Comparison of ENCODE assay signal across 14 cellular contexts in genomic region chr7:155965010-155965409, GRCh38.
A peak's percentile ranks its signal among the peaks of the same experiment; 100 is the strongest.
DNase-seq lines count a peak whose midpoint lies in the region; ATAC-seq, FAIRE-seq and TF ChIP-seq lines count a peak whose summit lies in the region.
"Had no signal": no experiment of that assay in that cellular context is flagged by ENCODE, and none has a peak within 500 bp of the region (broad histone marks: within the 10 kb centered on the region; RNA-seq: fewer than 3 reads in every experiment).

No MANE protein-coding gene starts in this region.

- TF ChIP-seq CTCF in choroid plexus epithelial cell (conservative IDR thresholded peaks at IDR 0.05; ENCODE audit: low read depth, low read length) (no peak), GM10248 (IDR thresholded peaks at IDR 0.05; ENCODE audit: control extremely low read depth, extremely low read depth, low read depth, missing control alignments) (no peak)

- FAIRE-seq in RCC 7860 (lab: Jason Lieb, UNC) = no peak

- POLR2A ChIA-PET in GM10248 (lab: Yijun Ruan, JAX) = no interaction called here

- DNase-seq in stimulated activated CD4-positive, alpha-beta T cell treated with anti-CD3 and anti-CD28 coated beads, Interleukin-15, amount 100 ng/mL, for 24 hours = peak; percentile 30
- DNase-seq in stimulated activated CD4-positive, alpha-beta T cell treated with anti-CD3 and anti-CD28 coated beads, Interleukin-4, amount 100 ng/mL, for 24 hours = no peak
- peak; percentile 24 for DNase-seq in RCC 7860 (ENCODE audit: low spot score)
- DNase-seq in choroid plexus epithelial cell (ENCODE audit: low read depth) = peak; percentile 25
- no peak for DNase-seq in GM10248 (ENCODE audit: extremely low spot score)
- DNase-seq in HT-29 (ENCODE audit: low spot score) = no peak
- no peak for DNase-seq in GM19240 (ENCODE audit: insufficient read length, low spot score)
- DNase-seq: activated CD4-positive, CD25-positive, alpha-beta regulatory T cell treated with anti-CD3 and anti-CD28 coated beads, Interleukin-2, amount 50 U/mL, for 72 hours; amygdala; glutamatergic neuron; NCI-H1105; occipital lobe had no signal

- CTCF ChIA-PET in GM10248 (lab: Yijun Ruan, JAX) = interaction anchor here (1.1 kb wide), 1 partner anchor 8 kb away, joined by 3 read pairs; no protein-coding TSS in a partner anchor

- no peak for ATAC-seq in HG03378 (IDR thresholded peaks at IDR 0.05; ENCODE audit: unreplicated experiment)

- H3K4me3 ChIP-seq in choroid plexus epithelial cell (ENCODE audit: low read depth, low read length) = no peak overlapping the region
- H3K4me3 ChIP-seq: BLaER1 had no signal

Comparison
In these comparisons a context has a peak if more than half of its experiments do, and no peak if none do; other contexts are left out.
1. DNase-seq: peak in stimulated activated CD4-positive, alpha-beta T cell treated with anti-CD3 and anti-CD28 coated beads, Interleukin-15, amount 100 ng/mL, for 24 hours (single experiment), RCC 7860 (single experiment) and choroid plexus epithelial cell (single experiment); none in stimulated activated CD4-positive, alpha-beta T cell treated with anti-CD3 and anti-CD28 coated beads, Interleukin-4, amount 100 ng/mL, for 24 hours (single experiment), GM10248 (single experiment), HT-29 (single experiment) and GM19240 (single experiment).